ENCODE assay signal across 18 cellular contexts in genomic region chr5:96036301-96036700, GRCh38.
"Had no signal": no experiment of that assay in that cellular context is flagged by ENCODE, and none has a peak within 500 bp of the region (broad histone marks: within the 10 kb centered on the region; RNA-seq: fewer than 3 reads in every experiment).

No MANE protein-coding gene starts in this region.

- H3K4me1 ChIP-seq: parathyroid adenoma, sigmoid colon had no signal

- H3K9ac ChIP-seq: parathyroid adenoma had no signal

- H3K36me3 Mint-ChIP-seq: memory B cell had no signal

- H3K4me1 Mint-ChIP-seq: central memory CD8-positive, alpha-beta T cell; memory B cell; naive thymus-derived CD8-positive, alpha-beta T cell; T-helper 17 cell had no signal

- H3K9me3 ChIP-seq: mucosa of descending colon, sigmoid colon had no signal

- ATAC-seq: activated CD8-positive, alpha-beta T cell treated with anti-CD3 and anti-CD28 coated beads for 36 hours; mucosa of descending colon; naive thymus-derived CD8-positive, alpha-beta T cell; T-helper 17 cell had no signal

- H3K27ac ChIP-seq: coronary artery, parathyroid adenoma, sigmoid colon had no signal

- H3K27me3 Mint-ChIP-seq: central memory CD8-positive, alpha-beta T cell; memory B cell; T-helper 17 cell had no signal

- H3K27me3 ChIP-seq: sigmoid colon had no signal

- DNase-seq: activated CD4-positive, alpha-beta T cell treated with anti-CD3 and anti-CD28 coated beads for 48 hours; activated CD8-positive, alpha-beta T cell treated with anti-CD3 and anti-CD28 coated beads for 36 hours; activated gamma-delta T cell; activated T-cell treated with anti-CD3 and anti-CD28 coated beads, Interleukin-2, amount 50 U/mL, for 48 hours; amniotic stem cell; effector CD4-positive, alpha-beta T cell; mucosa of descending colon; naive thymus-derived CD8-positive, alpha-beta T cell; sigmoid colon; stimulated activated CD4-positive, alpha-beta T cell treated with anti-CD3 and anti-CD28 coated beads, Interleukin-12 subunit alpha, Interleukin-12 subunit beta, amount 100 ng/mL, for 4 hours; stimulated activated CD4-positive, alpha-beta T cell treated with anti-CD3 and anti-CD28 coated beads, Interleukin-2, amount 100 ng/mL, for 24 hours; T-helper 17 cell had no signal

- H3K27ac Mint-ChIP-seq: activated CD8-positive, alpha-beta T cell treated with anti-CD3 and anti-CD28 coated beads for 36 hours; activated naive CD8-positive, alpha-beta T cell; memory B cell; naive thymus-derived CD8-positive, alpha-beta T cell; T-helper 17 cell had no signal

- FAIRE-seq: frontal cortex had no signal

- H3K36me3 ChIP-seq: sigmoid colon had no signal

- H3K4me3 Mint-ChIP-seq: activated CD8-positive, alpha-beta T cell treated with anti-CD3 and anti-CD28 coated beads for 36 hours; activated naive CD8-positive, alpha-beta T cell; central memory CD8-positive, alpha-beta T cell; memory B cell; naive thymus-derived CD8-positive, alpha-beta T cell; T-helper 17 cell had no signal

- H3K4me3 ChIP-seq: coronary artery, mucosa of descending colon, sigmoid colon had no signal
